Comparison of ENCODE assay signal across 8 cellular contexts in genomic region chrX:40155617-40156471, GRCh38. TPM values are rescaled to one million over a fixed set of nuclear protein-coding genes. Genes with fewer than 3 reads are reported as not detected.
DNase-seq lines count a peak whose midpoint lies in the region; ATAC-seq and TF ChIP-seq lines count a peak whose summit lies in the region.

No MANE protein-coding gene starts in this region.

- peaks cover 0 to 77% (median 47%) of the 10 kb centered on the region in 6 donors for H3K4me1 ChIP-seq in spleen

- DNase-seq in NCI-H1417 (lab: John Stamatoyannopoulos, UW) (peak in 2 of 3 experiments; percentile 73 to 78), NCI-H1417 treated with DMSO at 0.1 percent for 48 hours (lab: John Stamatoyannopoulos, UW) (no peak), spleen (no peak), cerebellar nuclear complex (lab: John Stamatoyannopoulos, UW) (no peak), RKO (ENCODE audit: low spot score) (no peak)

- H3K4me3 ChIP-seq in iPS-18c (ENCODE audit: insufficient read depth, low read depth, low read length) = peak overlapping the region; percentile 43
- peak overlapping the region; percentile 25 to 71 (median 42) for H3K4me3 ChIP-seq in spleen

- H3K36me3 ChIP-seq in spleen = no peaks in the 10 kb centered on the region

- WGBS in spleen, 5 donors = 24 to 93% (median 42%) methylated on average over 18 to 71 of the region's 73 CpGs

- ATAC-seq in HG03175 (IDR thresholded peaks at IDR 0.05; ENCODE audit: unreplicated experiment) = no peak

- no peak for TF ChIP-seq POLR2A in spleen (IDR thresholded peaks at IDR 0.05)

- H3K9me3 ChIP-seq in iPS-18c (ENCODE audit: control insufficient read depth, insufficient read depth, low read length) (peaks cover 18% of the 10 kb centered on the region), spleen (no peaks in the 10 kb centered on the region)

- intact Hi-C loops in spleen (cut with DNase I; ENCODE audit: low total_unique reads) = loop anchor here (10.0 kb wide), 2 partner anchors 51 to 141 kb away; no protein-coding TSS in a partner anchor

- TF ChIP-seq CTCF in VCaP (conservative IDR thresholded peaks at IDR 0.05) (no peak), spleen (IDR thresholded peaks at IDR 0.05 in 8 of 11, conservative IDR thresholded peaks at IDR 0.05 in 3 of 11) (no peak)

- peaks cover 0 to 89% (median 32%) of the 10 kb centered on the region in 7 donors for H3K27me3 ChIP-seq in spleen (replicated peaks in 1 of 7)

- H3K27ac ChIP-seq in VCaP (peak overlapping the region; percentile 97), spleen (peak overlapping the region; percentile 7 to 84 (median 68))

RNA-seq across cellular contexts. Expression of gene BCOR, which starts 58.1 kb away (rescaled TPM):
- total RNA-seq in spleen = 10 to 100 TPM; 26.1 to 38.6 (median 31.8) TPM
- polyA plus RNA-seq in spleen = 10 to 100 TPM in 1 of 3 donors, 1 to 10 TPM in 2; 8.3 to 13.1 (median 9.8) TPM

Comparison
In these comparisons a context has a peak if more than half of its experiments do, and no peak if none do; other contexts are left out.
1. DNase-seq: peak in NCI-H1417 (2 of 3); none in NCI-H1417 treated with DMSO at 0.1 percent for 48 hours (single experiment), spleen (single experiment), cerebellar nuclear complex (0 of 2) and RKO (single experiment).